25 cellular contexts compared by ENCODE assay signal in the genomic region with DNA sequence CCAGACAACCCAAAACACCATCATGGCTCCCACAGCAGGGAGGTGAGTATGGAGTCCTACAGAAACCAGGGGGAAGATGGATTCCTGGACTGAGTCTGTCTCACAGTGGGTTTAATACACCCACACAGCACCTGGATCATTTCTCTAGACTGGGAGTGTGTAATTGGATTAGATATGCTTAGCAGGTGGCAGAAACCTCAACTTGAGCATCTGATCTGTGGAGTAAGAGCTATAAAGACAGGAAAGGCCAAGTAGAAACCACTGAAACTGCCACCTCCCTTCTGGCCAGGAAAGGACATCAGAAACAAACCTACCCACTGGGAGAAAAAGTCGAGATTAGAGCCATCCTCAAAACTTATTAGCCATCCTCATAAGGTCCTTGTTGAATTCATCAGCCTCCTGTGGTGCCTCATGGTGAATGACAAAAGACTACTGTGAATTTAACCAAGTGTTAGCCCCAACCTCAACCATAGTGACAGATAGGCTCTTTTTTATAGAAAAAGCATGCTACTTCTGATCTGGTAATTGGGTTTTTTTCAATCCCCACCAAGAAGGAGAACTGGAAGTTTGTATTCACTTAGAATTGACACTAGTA. TPM values are rescaled to one million over a fixed set of nuclear protein-coding genes. Genes with fewer than 3 reads are reported as not detected.
A peak's percentile ranks its signal among the peaks of the same experiment; 100 is the strongest.
DNase-seq lines count a peak whose midpoint lies in the region; ATAC-seq and TF ChIP-seq lines count a peak whose summit lies in the region.
"Had no signal": no experiment of that assay in that cellular context is flagged by ENCODE, and none has a peak within 500 bp of the region (broad histone marks: within the 10 kb centered on the region; RNA-seq: fewer than 3 reads in every experiment).

No MANE protein-coding gene starts in this region.

- 65 to 80% methylated on average over 1 of the region's 1 CpG for WGBS in endodermal cell (ENCODE audit: insufficient coverage in 1 of 2, insufficient read length in 1 of 2), 2 experiments

- H3K4me1 ChIP-seq in A673 (ENCODE audit: insufficient read depth, low read length, poor library complexity, severe bottlenecking) = no peaks in the 10 kb centered on the region
- H3K4me1 ChIP-seq in MM.1S (ENCODE audit: low read length) = peaks cover 4% of the 10 kb centered on the region
- no peaks in the 10 kb centered on the region for H3K4me1 ChIP-seq in endodermal cell (ENCODE audit: control insufficient read depth, insufficient read depth, low read length)
- H3K4me1 ChIP-seq: BLaER1 had no signal

- no peaks in the 10 kb centered on the region for H4K20me1 ChIP-seq in MM.1S (ENCODE audit: insufficient read depth, low read length)
- H4K20me1 ChIP-seq: BLaER1 had no signal

- POLR2A ChIA-PET in A673 (lab: Charles Lee; ENCODE audit: low non-redundant PET) = no interaction called here

- BruUV-seq in A673 (replicated peaks; lab: Mats Ljungman, UMichigan) = no TSS peak

- CTCF ChIA-PET in A673 (lab: Charles Lee) = no interaction called here

- H3K4me3 Mint-ChIP-seq in endodermal cell = no peak overlapping the region
- H3K4me3 Mint-ChIP-seq: CD4-positive, alpha-beta T cell; IgD-negative memory B cell had no signal

- no peaks in the 10 kb centered on the region for H3K27me3 ChIP-seq in A673 (replicated peaks; ENCODE audit: insufficient read depth, low read depth, low read length, poor library complexity)
- H3K27me3 ChIP-seq in MM.1S (replicated peaks; ENCODE audit: insufficient read depth, low read length) = no peaks in the 10 kb centered on the region
- no peaks in the 10 kb centered on the region for H3K27me3 ChIP-seq in WERI-Rb-1 (ENCODE audit: insufficient read depth, low read depth, severe bottlenecking)
- H3K27me3 ChIP-seq in endodermal cell (ENCODE audit: control insufficient read depth, insufficient read depth, low read length, poor library complexity, severe bottlenecking) = peaks cover 18% of the 10 kb centered on the region
- H3K27me3 ChIP-seq: BLaER1 had no signal

- H3K27me3 Mint-ChIP-seq in endodermal cell (ENCODE audit: insufficient read depth) = no peaks in the 10 kb centered on the region
- H3K27me3 Mint-ChIP-seq: CD4-positive, alpha-beta T cell; IgD-negative memory B cell had no signal

- no peak overlapping the region for H3K27ac Mint-ChIP-seq in endodermal cell
- H3K27ac Mint-ChIP-seq: CD4-positive, alpha-beta T cell; IgD-negative memory B cell had no signal

- no peaks in the 10 kb centered on the region for H3K9me3 ChIP-seq in A673 (ENCODE audit: low read depth, low read length, poor library complexity, severe bottlenecking)
- no peaks in the 10 kb centered on the region for H3K9me3 ChIP-seq in MM.1S (replicated peaks; ENCODE audit: insufficient read depth, low read length)
- H3K9me3 ChIP-seq in WERI-Rb-1 (ENCODE audit: severe bottlenecking) = no peaks in the 10 kb centered on the region
- H3K9me3 ChIP-seq in endodermal cell (ENCODE audit: control insufficient read depth, low read length) = peaks cover 4% of the 10 kb centered on the region
- H3K9me3 ChIP-seq: BLaER1 had no signal

- peaks cover 12% of the 10 kb centered on the region for H3K4me1 Mint-ChIP-seq in endodermal cell
- H3K4me1 Mint-ChIP-seq: IgD-negative memory B cell had no signal

- H3K4me3 ChIP-seq in A673 (ENCODE audit: low read depth, low read length, poor library complexity, severe bottlenecking) = no peak overlapping the region
- H3K4me3 ChIP-seq in MM.1S (ENCODE audit: low read length) = no peak overlapping the region
- H3K4me3 ChIP-seq in WERI-Rb-1 (ENCODE audit: low read depth, low read length) = no peak overlapping the region
- H3K4me3 ChIP-seq in endodermal cell (ENCODE audit: low read length) = no peak overlapping the region
- H3K4me3 ChIP-seq: BLaER1 had no signal

- H3K4me2 ChIP-seq in MM.1S (ENCODE audit: low read depth, low read length) = no peak overlapping the region
- H3K4me2 ChIP-seq: BLaER1, KMS-11 had no signal

- peaks cover 11% of the 10 kb centered on the region for H3K9me3 Mint-ChIP-seq in endodermal cell

- DNase-seq in A673 (ENCODE audit: low spot score) (peak; percentile 1), MM.1S (peak; percentile 12), WERI-Rb-1 (peak; percentile 33), endodermal cell (peak; percentile 53), amygdala (lab: John Stamatoyannopoulos, UW) (no peak), CD1c-positive myeloid dendritic cell (ENCODE audit: extremely low spot score) (no peak)
- DNase-seq: CD4-positive, alpha-beta T cell; DMS53; GOT3; NCI-H1105; NCI-H1436 treated with DMSO at 0.1 percent for 48 hours; NCI-H187 treated with DMSO at 0.1 percent for 48 hours; NCI-H2107; NCI-H526; SIG-M5 had no signal

- H3K9ac ChIP-seq in MM.1S (ENCODE audit: low read length) (no peak overlapping the region), endodermal cell (ENCODE audit: extremely low read depth, low read length, poor library complexity, severe bottlenecking) (no peak overlapping the region)
- H3K9ac ChIP-seq: BLaER1, KMS-11 had no signal

- no peak overlapping the region for H3K27ac ChIP-seq in A673 (ENCODE audit: low read depth, low read length, poor library complexity, severe bottlenecking)
- H3K27ac ChIP-seq in MM.1S (ENCODE audit: low read length) = no peak overlapping the region
- H3K27ac ChIP-seq in WERI-Rb-1 = no peak overlapping the region
- H3K27ac ChIP-seq in endodermal cell (ENCODE audit: low read depth, low read length) = no peak overlapping the region
- H3K27ac ChIP-seq: BLaER1, KMS-11 had no signal

- no peaks in the 10 kb centered on the region for H3F3A ChIP-seq in MM.1S (ENCODE audit: insufficient read depth, low read length)

- no peaks in the 10 kb centered on the region for H3K9me2 ChIP-seq in MM.1S (replicated peaks; ENCODE audit: insufficient read depth, low read length)

- ATAC-seq in GM19324 (IDR thresholded peaks at IDR 0.05; ENCODE audit: low FRiP score, unreplicated experiment) = no peak
- ATAC-seq in HG02763 (IDR thresholded peaks at IDR 0.05; ENCODE audit: unreplicated experiment) = no peak
- ATAC-seq: HCT116, SK-N-SH treated with all-trans-retinoic acid at 6 μM for 48 hours had no signal

- no peak overlapping the region for H2AFZ ChIP-seq in MM.1S (ENCODE audit: low read length)

- H3K36me3 Mint-ChIP-seq in endodermal cell (ENCODE audit: low read depth) = peaks cover 2% of the 10 kb centered on the region
- H3K36me3 Mint-ChIP-seq: IgD-negative memory B cell had no signal

- H3K79me2 ChIP-seq in MM.1S (ENCODE audit: low read length) = no peaks in the 10 kb centered on the region

- H3K36me3 ChIP-seq in A673 (ENCODE audit: insufficient read depth, low read length, poor library complexity, severe bottlenecking) (no peaks in the 10 kb centered on the region), MM.1S (replicated peaks; ENCODE audit: insufficient read depth, low read length) (no peaks in the 10 kb centered on the region), WERI-Rb-1 (no peaks in the 10 kb centered on the region), endodermal cell (ENCODE audit: control insufficient read depth, insufficient read depth, low read length) (no peaks in the 10 kb centered on the region)
- H3K36me3 ChIP-seq: BLaER1 had no signal

- TF ChIP-seq CTCF in A673 (conservative IDR thresholded peaks at IDR 0.05; ENCODE audit: low read depth, low read length) (no peak), MM.1S (IDR thresholded peaks at IDR 0.05; ENCODE audit: low read length) (no peak), WERI-Rb-1 (IDR thresholded peaks at IDR 0.05; ENCODE audit: low read depth, low read length) (no peak), endodermal cell (conservative IDR thresholded peaks at IDR 0.05) (no peak)

- intact Hi-C loops in A673 (cut with micrococcal nuclease; ENCODE audit: unreplicated experiment) = no loop called here

RNA-seq across cellular contexts. Expression of a gene that starts 28.1 kb away (rescaled TPM):
- total RNA-seq in A673 (2021) = not detected in 2 replicates
- 10 to 100 TPM; 47.5 to 75.8 TPM for total RNA-seq in endodermal cell
- 3.8 TPM for polyA plus RNA-seq in endodermal cell (2013, experiment 1 of 2)
- polyA plus RNA-seq in endodermal cell (2013, experiment 2 of 2) = 4.1 TPM
- total RNA-seq: A172; CD4-positive, alpha-beta T cell; G401 had no signal
- polyA plus RNA-seq: AG04450, IgD-negative memory B cell had no signal

Comparison
In these comparisons a context has a peak if more than half of its experiments do, and no peak if none do; other contexts are left out.
1. DNase-seq: peak in A673 (single experiment), MM.1S (single experiment), WERI-Rb-1 (single experiment) and endodermal cell (single experiment); none in amygdala (0 of 56) and CD1c-positive myeloid dendritic cell (single experiment).
2. RNA of a gene that starts 28.1 kb away (total RNA-seq): 47.5 to 75.8 TPM in endodermal cell; not detected in A673; every median in the first group is over 10 times any median in the second.